Comparison of ENCODE assay signal across 20 cellular contexts in the genomic region with DNA sequence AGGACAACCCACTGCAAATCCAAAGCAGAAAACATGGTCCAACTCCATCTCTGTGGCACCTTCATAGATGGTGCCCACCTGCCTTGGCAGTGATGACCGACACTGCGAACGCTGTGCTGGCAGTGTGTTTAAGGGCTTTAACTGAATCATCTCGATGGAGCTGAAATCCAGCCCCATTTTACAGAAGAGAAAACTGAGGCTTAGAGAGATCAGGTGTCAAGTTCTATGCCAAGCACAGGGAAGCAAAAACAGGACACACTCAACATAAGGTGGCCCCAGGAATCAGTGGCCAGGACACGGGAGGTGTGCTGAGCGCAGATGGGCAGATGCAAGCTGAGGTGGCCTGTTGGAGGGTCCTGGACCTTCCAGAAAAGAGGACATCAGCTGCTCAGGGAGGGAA. TPM values are rescaled to one million over a fixed set of nuclear protein-coding genes. Genes with fewer than 3 reads are reported as not detected.
DNase-seq lines count a peak whose midpoint lies in the region; ATAC-seq lines count a peak whose summit lies in the region.
"Had no signal": no experiment of that assay in that cellular context is flagged by ENCODE, and none has a peak within 500 bp of the region (broad histone marks: within the 10 kb centered on the region; RNA-seq: fewer than 3 reads in every experiment).

No MANE protein-coding gene starts in this region.

- no peaks in the 10 kb centered on the region for H4K20me1 ChIP-seq in BLaER1

- H3K27ac Mint-ChIP-seq in T-helper 1 cell treated with Interleukin-12 subunit alpha and Interleukin-12 subunit beta and Interleukin-4 antibody, amounts not matched to agents 30 μg/mL and 1 μg/mL, for 36 hours: peak overlapping the region; percentile 98
- H3K27ac Mint-ChIP-seq in T-cell: peak overlapping the region; percentile 92 to 95

- H3K27ac ChIP-seq in BLaER1: peak overlapping the region; percentile 78
- H3K27ac ChIP-seq in effector memory CD4-positive, alpha-beta T cell (ENCODE audit: insufficient read depth, low read length, poor library complexity, severe bottlenecking): peak overlapping the region; percentile 60
- H3K27ac ChIP-seq: brain microvascular endothelial cell, SJSA1 had no signal

- peak overlapping the region; percentile 67; the same call in 1 of the 2 replicates for H3K9ac ChIP-seq in BLaER1

- CTCF ChIA-PET in T-cell (lab: Charles Lee): interaction anchor here in 1 of 2 donors (1.0 kb wide), 1 partner anchor 163 kb away, joined by 4 read pairs; no protein-coding TSS in a partner anchor

- POLR2A ChIA-PET in T-cell (lab: Charles Lee): interaction anchor here in 1 of 2 donors (0.6 kb wide), 1 partner anchor 186 kb away, joined by 10 read pairs; no protein-coding TSS in a partner anchor

- H3K4me1 Mint-ChIP-seq in T-helper 1 cell treated with Interleukin-12 subunit alpha and Interleukin-12 subunit beta and Interleukin-4 antibody, amounts not matched to agents 30 μg/mL and 1 μg/mL, for 36 hours (ENCODE audit: low read depth): peaks cover 28% of the 10 kb centered on the region
- peaks cover 31 to 41% (median 37%) of the 10 kb centered on the region in 3 donors for H3K4me1 Mint-ChIP-seq in T-cell

- peaks cover 10% of the 10 kb centered on the region for H3K36me3 Mint-ChIP-seq in T-helper 1 cell treated with Interleukin-12 subunit alpha and Interleukin-12 subunit beta and Interleukin-4 antibody, amounts not matched to agents 30 μg/mL and 1 μg/mL, for 36 hours (ENCODE audit: low read depth)
- no peaks in the 10 kb centered on the region for H3K36me3 Mint-ChIP-seq in T-cell

- peaks cover 33% of the 10 kb centered on the region for H3K4me1 ChIP-seq in BLaER1
- H3K4me1 ChIP-seq in effector memory CD4-positive, alpha-beta T cell (ENCODE audit: control insufficient read depth, insufficient read depth, low read length, poor library complexity, severe bottlenecking): peaks cover 27% of the 10 kb centered on the region
- H3K4me1 ChIP-seq: HAP-1 had no signal

- 0 out of 2 replicates have a peak, but pooled peaks cover 2% of the 10 kb centered on the region for H3K36me3 ChIP-seq in BLaER1
- no peaks in the 10 kb centered on the region for H3K36me3 ChIP-seq in effector memory CD4-positive, alpha-beta T cell (ENCODE audit: control insufficient read depth, insufficient read depth, low read length)
- H3K36me3 ChIP-seq: brain microvascular endothelial cell, SJSA1 had no signal

- no peak overlapping the region for H3K4me3 ChIP-seq in BLaER1
- H3K4me3 ChIP-seq in effector memory CD4-positive, alpha-beta T cell (ENCODE audit: insufficient read depth, low read depth, low read length, poor library complexity, severe bottlenecking): no peak overlapping the region
- H3K4me3 ChIP-seq: HAP-1, lung, SJSA1, smooth muscle cell had no signal

- H3K4me3 Mint-ChIP-seq in T-helper 1 cell treated with Interleukin-12 subunit alpha and Interleukin-12 subunit beta and Interleukin-4 antibody, amounts not matched to agents 30 μg/mL and 1 μg/mL, for 36 hours: peak overlapping the region; percentile 79
- H3K4me3 Mint-ChIP-seq in T-cell: peak overlapping the region in 2 of 3 donors; percentile 49 to 82

- peak overlapping the region; percentile 89 for H3K4me2 ChIP-seq in BLaER1
- H3K4me2 ChIP-seq: smooth muscle cell had no signal

- no peak for DNase-seq in T-helper 1 cell
- no peak for DNase-seq in T-cell
- no peak for DNase-seq in effector memory CD4-positive, alpha-beta T cell
- DNase-seq in H4 (ENCODE audit: low spot score): no peak
- no peak for DNase-seq in NOMO-1 (lab: John Stamatoyannopoulos, UW; ENCODE audit: unreplicated experiment in 2 of 2)
- DNase-seq: activated gamma-delta T cell treated with Interleukin-2 at 50 U/mL for 16 hours, brain microvascular endothelial cell, DMS79, KG1, NCI-H1092 treated with DMSO at 0.1 percent for 48 hours, NCI-H2107, NCI-H524 treated with DMSO at 0.1 percent for 48 hours had no signal

- no peak for ATAC-seq in T-cell (replicated peaks in 1 of 4)
- ATAC-seq in HG03139 (IDR thresholded peaks at IDR 0.05; ENCODE audit: unreplicated experiment): no peak

- H3K27me3 ChIP-seq in BLaER1: no peaks in the 10 kb centered on the region
- H3K27me3 ChIP-seq in effector memory CD4-positive, alpha-beta T cell (replicated peaks; ENCODE audit: control insufficient read depth, insufficient read depth, low read length, poor library complexity, severe bottlenecking): no peaks in the 10 kb centered on the region
- H3K27me3 ChIP-seq: brain microvascular endothelial cell, SJSA1 had no signal

- peaks cover 7% of the 10 kb centered on the region for H3K9me3 ChIP-seq in BLaER1
- no peaks in the 10 kb centered on the region for H3K9me3 ChIP-seq in effector memory CD4-positive, alpha-beta T cell (ENCODE audit: control insufficient read depth, low read length)

- no peaks in the 10 kb centered on the region for H3K27me3 Mint-ChIP-seq in T-helper 1 cell treated with Interleukin-12 subunit alpha and Interleukin-12 subunit beta and Interleukin-4 antibody, amounts not matched to agents 30 μg/mL and 1 μg/mL, for 36 hours (ENCODE audit: low read depth)
- H3K27me3 Mint-ChIP-seq in T-cell: no peaks in the 10 kb centered on the region
- H3K27me3 Mint-ChIP-seq: B cell had no signal

- H3K9me3 Mint-ChIP-seq in T-helper 1 cell treated with Interleukin-12 subunit alpha and Interleukin-12 subunit beta and Interleukin-4 antibody, amounts not matched to agents 30 μg/mL and 1 μg/mL, for 36 hours: no peaks in the 10 kb centered on the region
- H3K9me3 Mint-ChIP-seq in T-cell: no peaks in the 10 kb centered on the region

RNA-seq across cellular contexts. Expression of a gene that starts 10.7 kb away (rescaled TPM):
- total RNA-seq in T-cell: 100 to 1,000 TPM; 289 to 400 (median 322) TPM
- total RNA-seq in H4 (2014; rRNA removed; shearing (Covaris generic)): 95.7 and 97.1 TPM in 2 replicates

RNA-seq across cellular contexts. Expression of a gene that starts 34.5 kb away (rescaled TPM):
- 1 to 10 TPM in 1 of 5 donors, under 1 TPM in 3, not detected in 1; 0.23 to 1.1 (median 0.56) TPM for total RNA-seq in T-cell
- total RNA-seq in H4 (2014; rRNA removed; shearing (Covaris generic)): 4.6 and 5.0 TPM in 2 replicates

RNA-seq across cellular contexts. Expression of a gene that starts 46.3 kb away (rescaled TPM):
- 1 to 10 TPM; 7.1 to 8.3 (median 7.8) TPM for total RNA-seq in T-cell
- 18.8 and 23.4 TPM in 2 replicates for total RNA-seq in H4 (2014; rRNA removed; shearing (Covaris generic))

RNA-seq across cellular contexts. Expression of a gene that starts 55.9 kb away (rescaled TPM):
- total RNA-seq in T-cell: 10 to 100 TPM; 11.7 to 13.7 (median 12.9) TPM
- total RNA-seq in H4 (2014; rRNA removed; shearing (Covaris generic)): 1.1 and 1.8 TPM in 2 replicates
